8 cellular contexts compared by ENCODE assay signal in the genomic region with DNA sequence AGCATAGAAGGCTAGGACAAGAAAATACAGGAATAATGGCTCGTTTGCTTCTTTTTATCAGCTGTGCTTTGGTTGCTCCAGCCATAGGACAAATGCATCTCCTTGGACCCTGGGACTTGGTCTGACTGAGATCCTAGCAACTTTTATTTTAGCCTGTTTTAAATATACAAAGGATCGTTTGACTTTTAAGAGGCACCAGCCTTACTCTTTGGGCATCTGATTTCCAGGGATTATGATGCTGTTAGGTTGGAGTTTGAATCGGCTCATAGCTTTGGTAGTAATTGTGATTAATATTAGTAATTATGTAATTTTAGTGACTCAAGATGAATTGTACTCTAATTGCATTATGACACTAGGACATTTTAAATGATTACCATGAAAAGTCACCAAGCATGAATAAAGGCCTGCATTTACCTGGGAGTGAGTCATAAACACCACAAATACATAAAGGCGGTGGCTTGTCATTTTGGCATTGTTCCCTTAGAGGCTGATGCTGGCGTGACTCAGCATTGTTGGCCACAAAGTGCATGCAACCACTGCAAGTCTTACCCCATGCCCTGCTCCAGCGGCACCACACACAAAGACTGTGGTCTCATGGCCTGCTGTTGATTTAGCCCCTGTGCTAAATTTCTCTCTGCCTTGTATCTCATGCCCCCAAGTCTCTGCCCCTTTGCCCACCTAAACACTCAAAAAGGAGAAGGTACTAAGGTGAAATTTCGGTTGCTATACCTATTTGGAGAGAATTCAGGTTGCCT. TPM values are rescaled to one million over a fixed set of nuclear protein-coding genes. Genes with fewer than 3 reads are reported as not detected.
DNase-seq lines count a peak whose midpoint lies in the region; ATAC-seq, FAIRE-seq and TF ChIP-seq lines count a peak whose summit lies in the region.

No MANE protein-coding gene starts in this region.

- H3K9me3 ChIP-seq in neural progenitor cell (ENCODE audit: low read depth), result no peaks in the 10 kb centered on the region
- H3K9me3 ChIP-seq in thoracic aorta, result no peaks in the 10 kb centered on the region

- peaks cover 3% of the 10 kb centered on the region for H3K27me3 Mint-ChIP-seq in neural progenitor cell (ENCODE audit: insufficient read depth, low read depth)

- TF ChIP-seq CTCF in neural progenitor cell (IDR thresholded peaks at IDR 0.05) (no peak), thoracic aorta (IDR thresholded peaks at IDR 0.05) (no peak)

- no peak overlapping the region for H3K9ac ChIP-seq in neural progenitor cell

- H3K27me3 ChIP-seq in neural progenitor cell (no peaks in the 10 kb centered on the region), thoracic aorta (replicated peaks; ENCODE audit: insufficient read depth) (no peaks in the 10 kb centered on the region)

- ATAC-seq in HG02798 (IDR thresholded peaks at IDR 0.05; ENCODE audit: poor library complexity, unreplicated experiment), result peak; percentile 92
- ATAC-seq in activated CD4-positive, CD25-positive, alpha-beta regulatory T cell treated with anti-CD3 and anti-CD28 coated beads, Interleukin-2, amount 50 U/mL, for 24 hours, result peak; percentile 94 to 95
- ATAC-seq in thoracic aorta (ENCODE audit: insufficient number of reproducible peaks, low FRiP score, low read depth), result no peak

- no peaks in the 10 kb centered on the region for H3K36me3 Mint-ChIP-seq in neural progenitor cell

- H3K36me3 ChIP-seq in neural progenitor cell, result no peaks in the 10 kb centered on the region
- no peaks in the 10 kb centered on the region for H3K36me3 ChIP-seq in thoracic aorta

- no peaks in the 10 kb centered on the region for H3K79me2 ChIP-seq in neural progenitor cell (ENCODE audit: low read depth)

- no peaks in the 10 kb centered on the region for H3K4me1 Mint-ChIP-seq in neural progenitor cell

- DNase-seq in GM18507 (ENCODE audit: extremely low spot score, insufficient read length, low read depth), result peak; percentile 37
- DNase-seq in NCI-H146 (lab: John Stamatoyannopoulos, UW), result peak; percentile 0
- DNase-seq in dedifferentiated amniotic fluid mesenchymal stem cell (ENCODE audit: extremely low spot score), result peak; percentile 92
- DNase-seq in neural progenitor cell (ENCODE audit: low spot score), result no peak
- peak; percentile 60 for DNase-seq in thoracic aorta (ENCODE audit: low spot score)
- DNase-seq in hippocampal formation (lab: John Stamatoyannopoulos, UW), result no peak

- no peaks in the 10 kb centered on the region for H3F3A ChIP-seq in neural progenitor cell (ENCODE audit: low read depth)

- H4K20me1 ChIP-seq in neural progenitor cell (ENCODE audit: low read depth), result no peaks in the 10 kb centered on the region

- FAIRE-seq in GM18507 (lab: Jason Lieb, UNC), result peak; percentile 81

- no peaks in the 10 kb centered on the region for H3K9me3 Mint-ChIP-seq in neural progenitor cell

- H3K4me3 Mint-ChIP-seq in neural progenitor cell, result no peak overlapping the region

- H3K27ac ChIP-seq in neural progenitor cell (no peak overlapping the region), thoracic aorta (no peak overlapping the region)

- H3K4me1 ChIP-seq in neural progenitor cell, result no peaks in the 10 kb centered on the region
- peaks cover 3 to 5% of the 10 kb centered on the region in 2 donors for H3K4me1 ChIP-seq in thoracic aorta (ENCODE audit: control insufficient read depth in 1 of 2, low read depth in 2 of 2)

- H3K27ac Mint-ChIP-seq in neural progenitor cell, result no peak overlapping the region

- H3K4me2 ChIP-seq in neural progenitor cell, result no peak overlapping the region

- H3K4me3 ChIP-seq in neural progenitor cell (no peak overlapping the region), thoracic aorta (no peak overlapping the region)

- peak overlapping the region; percentile 12 for H2AFZ ChIP-seq in neural progenitor cell (replicated peaks)

RNA-seq across cellular contexts. Expression of a gene that starts 12.4 kb away (rescaled TPM):
- total RNA-seq in neural progenitor cell (ENCODE audit: low replicate concordance) (0.99 TPM in 1 of 2 replicates, not detected in the other), thoracic aorta (1 to 10 TPM; 6.6 to 7.8 TPM)

Comparison
In these comparisons a context has a peak if more than half of its experiments do, and no peak if none do; other contexts are left out.
1. DNase-seq: peak in GM18507 (single experiment), NCI-H146 (single experiment), dedifferentiated amniotic fluid mesenchymal stem cell (single experiment) and thoracic aorta (single experiment); none in neural progenitor cell (single experiment) and hippocampal formation (0 of 2).